11 cellular contexts compared by ENCODE assay signal in genomic region chr11:17921620-17922473, GRCh38.
DNase-seq lines count a peak whose midpoint lies in the region; ATAC-seq, FAIRE-seq and TF ChIP-seq lines count a peak whose summit lies in the region.
"Had no signal": no experiment of that assay in that cellular context is flagged by ENCODE, and none has a peak within 500 bp of the region (broad histone marks: within the 10 kb centered on the region; RNA-seq: fewer than 3 reads in every experiment).

No MANE protein-coding gene starts in this region.

- ATAC-seq in A549 (no peak), HepG2 (no peak), HG02678 (IDR thresholded peaks at IDR 0.05; ENCODE audit: unreplicated experiment) (no peak)
- ATAC-seq: CD8-positive, alpha-beta T cell had no signal

- H3K36me3 Mint-ChIP-seq in Calu3 (ENCODE audit: insufficient read depth, unreplicated experiment): no peaks in the 10 kb centered on the region

- H3K9me3 Mint-ChIP-seq in Calu3 (ENCODE audit: low read depth, unreplicated experiment): no peaks in the 10 kb centered on the region
- H3K9me3 Mint-ChIP-seq: CD8-positive, alpha-beta T cell had no signal

- intact Hi-C loops in adrenal gland (cut with DNase I): no loop called here
- intact Hi-C loops in HepG2 (cut with micrococcal nuclease; ENCODE audit: unreplicated experiment): no loop called here
- intact Hi-C loops in Calu3 (cut with micrococcal nuclease; ENCODE audit: unreplicated experiment): no loop called here

- CTCF ChIA-PET in A549 (lab: Yijun Ruan, JAX) (interaction anchor here (1.1 to 1.8 kb wide), 6 partner anchors 11 to 191 kb away, joined by 3 to 5 read pairs (median 4); no protein-coding TSS in a partner anchor), HepG2 (lab: Yijun Ruan, JAX; ENCODE audit: low intra/inter-chr PET ratio, low total read pairs) (no interaction called here), Calu3 (lab: Charles Lee) (interaction anchor here (0.6 kb wide), 1 partner anchor 637 kb away, joined by 3 read pairs; no protein-coding TSS in a partner anchor)

- H3K36me3 ChIP-seq in adrenal gland (replicated peaks in 1 of 2) (no peaks in the 10 kb centered on the region), HepG2 (replicated peaks in 1 of 2; ENCODE audit: control insufficient read depth in 1 of 2, insufficient read depth in 2 of 2, low read length in 2 of 2) (peaks cover 23 to 73% of the 10 kb centered on the region in 2 experiments)

- H3K79me2 ChIP-seq in HepG2 (ENCODE audit: insufficient read depth, low read length): no peaks in the 10 kb centered on the region

- no peak for FAIRE-seq in A549 (lab: Jason Lieb, UNC)
- FAIRE-seq in HepG2 (lab: Jason Lieb, UNC): no peak

- H3K4me3 ChIP-seq in A549 (no peak overlapping the region), adrenal gland (no peak overlapping the region), HepG2 (replicated peaks in 1 of 3; ENCODE audit: insufficient read depth in 1 of 3, low read depth in 2 of 3, low read length in 3 of 3) (no peak overlapping the region)
- H3K4me3 ChIP-seq: esophagus squamous epithelium had no signal

- TF ChIP-seq POLR2A in A549 (IDR thresholded peaks at IDR 0.05; ENCODE audit: low read length) (no peak), adrenal gland (IDR thresholded peaks at IDR 0.05) (no peak), HepG2 (IDR thresholded peaks at IDR 0.05; ENCODE audit: insufficient read depth in 1 of 2, low read depth in 2 of 2, low read length in 2 of 2) (no peak)

- H3K4me1 Mint-ChIP-seq in Calu3 (ENCODE audit: low read depth, unreplicated experiment): no peaks in the 10 kb centered on the region

- H3K27ac ChIP-seq in A549: no peak overlapping the region
- peak overlapping the region in 2 of 5 donors; percentile 38 to 47 for H3K27ac ChIP-seq in adrenal gland
- no peak overlapping the region for H3K27ac ChIP-seq in HepG2 (ENCODE audit: extremely low read length, insufficient read depth, low read length)
- H3K27ac ChIP-seq: esophagus squamous epithelium had no signal

- H3K4me2 ChIP-seq in A549 (no peak overlapping the region), HepG2 (ENCODE audit: low read depth, low read length) (no peak overlapping the region)

- DNase-seq in A549 (ENCODE audit: low read depth in 1 of 2, low spot score in 1 of 2): no peak
- DNase-seq in H4 (ENCODE audit: low spot score): peak; percentile 31
- DNase-seq in adrenal gland: peak; percentile 32 to 71 (median 54)
- no peak for DNase-seq in HepG2 (ENCODE audit: low spot score)
- no peak for DNase-seq in SIG-M5 treated with dmso at 0.1 percent for 504 hours (lab: John Stamatoyannopoulos, UW; ENCODE audit: unreplicated experiment)
- no peak for DNase-seq in Calu3
- DNase-seq in NCI-H526 (lab: John Stamatoyannopoulos, UW): no peak
- DNase-seq: activated naive CD4-positive, alpha-beta T cell treated with Interleukin-2 at 50 U/mL for 16 hours; CD8-positive, alpha-beta T cell; esophagus squamous epithelium had no signal

- H3K9me3 ChIP-seq in A549 (no peaks in the 10 kb centered on the region), adrenal gland (replicated peaks in 1 of 3) (no peaks in the 10 kb centered on the region), HepG2 (ENCODE audit: low read length) (no peaks in the 10 kb centered on the region)
- H3K9me3 ChIP-seq: esophagus squamous epithelium had no signal

- H3K27ac Mint-ChIP-seq in Calu3 (ENCODE audit: unreplicated experiment): no peak overlapping the region
- H3K27ac Mint-ChIP-seq: CD8-positive, alpha-beta T cell had no signal

- H3K27me3 ChIP-seq in adrenal gland (no peaks in the 10 kb centered on the region), HepG2 (ENCODE audit: control insufficient read depth in 1 of 2, insufficient read depth in 2 of 2, low read length in 2 of 2) (no peaks in the 10 kb centered on the region)
- H3K27me3 ChIP-seq: esophagus squamous epithelium had no signal

- in situ Hi-C loops in HepG2 (cut with HindIII; ENCODE audit: extremely low pct_ligation_motif_present, low pct_unique_long_range_greater_than_20kb): no loop called here

- TF ChIP-seq EP300 in A549 (IDR thresholded peaks at IDR 0.05) (no peak), HepG2 (IDR thresholded peaks at IDR 0.05; ENCODE audit: low read depth in 2 of 2, low read length in 2 of 2) (no peak), HepG2 (CRISPR knock-in tag; IDR thresholded peaks at IDR 0.05; ENCODE audit: borderline replicate concordance) (no peak)

- no peaks in the 10 kb centered on the region for H4K20me1 ChIP-seq in HepG2 (ENCODE audit: insufficient read depth, low read length)

- H2AFZ ChIP-seq in HepG2 (ENCODE audit: low read length): no peak overlapping the region

- WGBS in A549 (ENCODE audit: missing lambda C conversion rate): 32% methylated on average over 4 of the region's 4 CpGs
- 18 to 31% (median 20%) methylated on average over 4 of the region's 4 CpGs for WGBS in adrenal gland, 4 donors
- WGBS in HepG2 (ENCODE audit: low lambda C conversion rate): 66% methylated on average over 4 of the region's 4 CpGs

- no TSS peak for BruUV-seq in HepG2 (replicated peaks; lab: Mats Ljungman, UMichigan)
- no TSS peak for BruUV-seq in Calu3 (replicated peaks; lab: Mats Ljungman, UMichigan)

- TF ChIP-seq RAD21 in A549 (conservative IDR thresholded peaks at IDR 0.05 in 1 of 2, IDR thresholded peaks at IDR 0.05 in 1 of 2) (no peak), HepG2 (CRISPR knock-in tag; IDR thresholded peaks at IDR 0.05) (no peak)

- H3K27me3 Mint-ChIP-seq in Calu3 (ENCODE audit: unreplicated experiment): no peaks in the 10 kb centered on the region

- H3K4me1 ChIP-seq in A549 (no peaks in the 10 kb centered on the region), adrenal gland (replicated peaks in 1 of 2) (peaks cover 25 to 32% of the 10 kb centered on the region in 2 donors), HepG2 (ENCODE audit: insufficient read depth, low read length) (peaks cover 13% of the 10 kb centered on the region)

- no peak overlapping the region for H3K9ac ChIP-seq in HepG2 (ENCODE audit: insufficient read depth, low read depth, low read length)

- POLR2A ChIA-PET in A549 (lab: Yijun Ruan, JAX) (no interaction called here), HepG2 (lab: Yijun Ruan, JAX) (no interaction called here)

- TF ChIP-seq CTCF in A549 (IDR thresholded peaks at IDR 0.05): no peak
- TF ChIP-seq CTCF in adrenal gland (IDR thresholded peaks at IDR 0.05): no peak
- TF ChIP-seq CTCF in HepG2 (CRISPR knock-in tag; IDR thresholded peaks at IDR 0.05): no peak
- TF ChIP-seq CTCF in Calu3 (IDR thresholded peaks at IDR 0.05; ENCODE audit: unreplicated experiment): no peak

- H3K4me3 Mint-ChIP-seq in Calu3 (ENCODE audit: low read depth, unreplicated experiment): no peak overlapping the region
- H3K4me3 Mint-ChIP-seq: CD8-positive, alpha-beta T cell had no signal

TF ChIP-seq in A549, 52 proteins besides CTCF, POLR2A, EP300 and RAD21:
- no peak for TF ChIP-seq TP53 (CRISPR knock-in tag; IDR thresholded peaks at IDR 0.05)
- TF ChIP-seq, protein P1, sequence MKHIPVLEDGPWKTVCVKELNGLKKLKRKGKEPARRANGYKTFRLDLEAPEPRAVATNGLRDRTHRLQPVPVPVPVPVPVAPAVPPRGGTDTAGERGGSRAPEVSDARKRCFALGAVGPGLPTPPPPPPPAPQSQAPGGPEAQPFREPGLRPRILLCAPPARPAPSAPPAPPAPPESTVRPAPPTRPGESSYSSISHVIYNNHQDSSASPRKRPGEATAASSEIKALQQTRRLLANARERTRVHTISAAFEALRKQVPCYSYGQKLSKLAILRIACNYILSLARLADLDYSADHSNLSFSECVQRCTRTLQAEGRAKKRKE (CRISPR knock-in tag; IDR thresholded peaks at IDR 0.05; ENCODE audit: low read depth): no peak
- no peak for TF ChIP-seq GATA3 (IDR thresholded peaks at IDR 0.05; ENCODE audit: borderline replicate concordance)
- peak; percentile 93 for TF ChIP-seq MAFK (IDR thresholded peaks at IDR 0.05; ENCODE audit: partially characterized antibody)
TF ChIP-seq in A549: peak in this region for 1.

TF ChIP-seq in HepG2, 621 proteins besides CTCF, POLR2A, EP300 and RAD21 (continues in another document):
- TF ChIP-seq TEF (CRISPR knock-in tag; IDR thresholded peaks at IDR 0.05) (no peak), ONECUT2 (CRISPR knock-in tag; IDR thresholded peaks at IDR 0.05) (no peak), TCF7L2 (IDR thresholded peaks at IDR 0.05; ENCODE audit: low read depth, low read length) (no peak), MYC (CRISPR knock-in tag; IDR thresholded peaks at IDR 0.05; ENCODE audit: borderline replicate concordance) (no peak), MAFF (IDR thresholded peaks at IDR 0.05; ENCODE audit: low read depth, low read length) (peak; percentile 94), ZBTB7A (CRISPR knock-in tag; IDR thresholded peaks at IDR 0.05) (no peak), ZNF576 (CRISPR knock-in tag; IDR thresholded peaks at IDR 0.05) (no peak), MAFK (conservative IDR thresholded peaks at IDR 0.05 in 1 of 2, IDR thresholded peaks at IDR 0.05 in 1 of 2; ENCODE audit: low read length in 2 of 2) (peak; percentile 93 to 95), ZNF552 (CRISPR knock-in tag; IDR thresholded peaks at IDR 0.05; ENCODE audit: borderline replicate concordance) (no peak), ZNF101 (CRISPR knock-in tag; IDR thresholded peaks at IDR 0.05; ENCODE audit: borderline replicate concordance, low read depth) (no peak)

Comparison
In these comparisons a context has a peak if more than half of its experiments do, and no peak if none do; other contexts are left out.
1. DNase-seq: peak in H4 (single experiment) and adrenal gland (7 of 7); none in A549 (0 of 2), HepG2 (single experiment), SIG-M5 treated with dmso at 0.1 percent for 504 hours (single experiment), Calu3 (single experiment) and NCI-H526 (0 of 2).
2. Of the 38 proteins assayed by ChIP-seq in both HepG2 and A549: peak only in HepG2: none; only in A549: none; in both: MAFK; in neither: 37.